ENCODE assay signal across 8 cellular contexts in the genomic region with DNA sequence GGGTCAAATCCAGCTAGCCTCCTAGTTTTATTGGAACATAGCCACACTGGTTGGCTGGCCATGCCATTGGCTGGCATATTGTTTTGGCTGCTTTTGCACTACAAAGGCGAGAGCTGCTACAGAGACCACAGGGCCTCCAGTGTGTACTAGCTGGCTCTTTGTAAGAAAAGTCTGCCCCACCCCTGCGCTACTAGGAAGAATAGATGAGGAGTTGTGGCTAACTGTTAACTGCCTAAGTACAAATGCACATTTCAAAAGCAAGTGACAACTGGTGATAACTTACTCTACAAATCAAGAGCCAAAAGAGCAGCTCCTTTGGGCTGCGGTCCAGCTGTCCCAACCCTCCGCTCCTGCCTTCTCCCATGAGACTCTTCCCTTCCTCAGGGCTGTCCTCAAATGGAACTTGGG.
DNase-seq lines count a peak whose midpoint lies in the region; ATAC-seq, FAIRE-seq and TF ChIP-seq lines count a peak whose summit lies in the region.

No MANE protein-coding gene starts in this region.

- H3K27ac ChIP-seq in astrocyte (ENCODE audit: low read depth, low read length), result no peak overlapping the region
- peak overlapping the region; percentile 31 to 69 (median 54) for H3K27ac ChIP-seq in transverse colon

- H3K9me3 ChIP-seq in astrocyte (ENCODE audit: insufficient read depth, low read depth, low read length), result no peaks in the 10 kb centered on the region
- H3K9me3 ChIP-seq in transverse colon, result no peaks in the 10 kb centered on the region

- in situ Hi-C loops in transverse colon (cut with MboI; ENCODE audit: low pct_ligation_motif_present in 1 of 4, low pct_unique_long_range_greater_than_20kb in 1 of 4, low sequenced_read_pairs in 3 of 4), result no loop called here

- TF ChIP-seq CTCF in astrocyte (IDR thresholded peaks at IDR 0.05; ENCODE audit: insufficient read depth, low read depth, low read length), result no peak
- no peak for TF ChIP-seq CTCF in transverse colon (IDR thresholded peaks at IDR 0.05)

- no peak overlapping the region for H2AFZ ChIP-seq in astrocyte (ENCODE audit: low read depth, low read length)

- no peaks in the 10 kb centered on the region for H3K27me3 Mint-ChIP-seq in astrocyte (ENCODE audit: low read depth, unreplicated experiment)

- peaks cover 54% of the 10 kb centered on the region for H3K4me1 Mint-ChIP-seq in astrocyte (ENCODE audit: low read depth, unreplicated experiment)

- intact Hi-C loops in transverse colon (cut with DNase I; ENCODE audit: low total_unique reads), result no loop called here

- peaks cover 17% of the 10 kb centered on the region for H3K4me1 ChIP-seq in astrocyte (ENCODE audit: insufficient read depth, low read length)
- H3K4me1 ChIP-seq in transverse colon, result peaks cover 17 to 62% (median 41%) of the 10 kb centered on the region in 4 donors

- no peak for TF ChIP-seq POLR2A in transverse colon (IDR thresholded peaks at IDR 0.05)

- peak; percentile 32 for DNase-seq in activated naive CD4-positive, alpha-beta T cell treated with Interleukin-2 at 50 U/mL for 16 hours
- no peak for DNase-seq in activated naive CD4-positive, alpha-beta T cell treated with anti-CD3 and anti-CD28 coated beads, Interleukin-2, amount 50 U/mL, for 16 hours
- DNase-seq in astrocyte (ENCODE audit: low read depth) (no peak), midbrain (lab: John Stamatoyannopoulos, UW) (peak; percentile 70), transverse colon (peak; percentile 24), frontal cortex (ENCODE audit: low spot score in 2 of 2) (no peak), DMS153 treated with DMSO at 0.1 percent for 48 hours (lab: John Stamatoyannopoulos, UW; ENCODE audit: unreplicated experiment) (no peak)

- TF ChIP-seq EP300 in transverse colon (IDR thresholded peaks at IDR 0.05; ENCODE audit: low read depth), result no peak

- ATAC-seq in HG02588 (IDR thresholded peaks at IDR 0.05; ENCODE audit: unreplicated experiment), result no peak

- peak overlapping the region; percentile 68 for H3K4me2 ChIP-seq in astrocyte (ENCODE audit: low read length)

- peaks cover 2% of the 10 kb centered on the region for H3K36me3 Mint-ChIP-seq in astrocyte (ENCODE audit: low read depth, unreplicated experiment)

- WGBS in transverse colon (ENCODE audit: low coverage in 1 of 2), 2 donors, result 48 to 80% methylated on average over 1 to 4 of the region's 4 CpGs

- H3K27me3 ChIP-seq in astrocyte (ENCODE audit: insufficient read depth, low read length) (no peaks in the 10 kb centered on the region), transverse colon (no peaks in the 10 kb centered on the region)

- H3K27ac Mint-ChIP-seq in astrocyte (ENCODE audit: unreplicated experiment), result peak overlapping the region; percentile 92

- H3K4me3 ChIP-seq in astrocyte (ENCODE audit: insufficient read depth, low read depth, low read length) (no peak overlapping the region), transverse colon (no peak overlapping the region)

- H3K9me3 Mint-ChIP-seq in astrocyte (ENCODE audit: unreplicated experiment), result no peaks in the 10 kb centered on the region

- H3K36me3 ChIP-seq in astrocyte (ENCODE audit: insufficient read depth, low read length) (no peaks in the 10 kb centered on the region), transverse colon (no peaks in the 10 kb centered on the region)

- H3K4me3 Mint-ChIP-seq in astrocyte (ENCODE audit: unreplicated experiment), result no peak overlapping the region

- FAIRE-seq in astrocyte (lab: Jason Lieb, UNC), result no peak
- no peak for FAIRE-seq in frontal cortex (lab: Jason Lieb, UNC)

- H3K79me2 ChIP-seq in astrocyte (ENCODE audit: insufficient read depth, low read length), result peaks cover 51% of the 10 kb centered on the region

- H3K9ac ChIP-seq in astrocyte (ENCODE audit: low read length), result no peak overlapping the region

- H4K20me1 ChIP-seq in astrocyte (ENCODE audit: insufficient read depth, low read length), result peaks cover 18% of the 10 kb centered on the region

Comparison
In these comparisons a context has a peak if more than half of its experiments do, and no peak if none do; other contexts are left out.
1. DNase-seq: peak in activated naive CD4-positive, alpha-beta T cell treated with Interleukin-2 at 50 U/mL for 16 hours (single experiment), midbrain (single experiment) and transverse colon (single experiment); none in activated naive CD4-positive, alpha-beta T cell treated with anti-CD3 and anti-CD28 coated beads, Interleukin-2, amount 50 U/mL, for 16 hours (single experiment), astrocyte (single experiment), frontal cortex (0 of 2) and DMS153 treated with DMSO at 0.1 percent for 48 hours (single experiment).